Comparison of ENCODE assay signal across 8 cellular contexts in genomic region chr6:150813319-150813992, GRCh38. TPM values are rescaled to one million over a fixed set of nuclear protein-coding genes. Genes with fewer than 3 reads are reported as not detected.
DNase-seq lines count a peak whose midpoint lies in the region; ATAC-seq and TF ChIP-seq lines count a peak whose summit lies in the region.

No MANE protein-coding gene starts in this region.

- peaks cover 9% of the 10 kb centered on the region for H3K4me1 Mint-ChIP-seq in activated T-helper 1 cell treated with anti-CD3 and anti-CD28 coated beads, Interleukin-12 subunit alpha, Interleukin-12 subunit beta, Interleukin-2, Interleukin-4 antibody, amounts not matched to agents 30 ng/mL and 10 ng/mL and 1 ng/mL, durations not matched to agents 14 hours and 24 hours and 36 hours (ENCODE audit: low read depth)

- H3K9me3 Mint-ChIP-seq in activated T-helper 1 cell treated with anti-CD3 and anti-CD28 coated beads, Interleukin-12 subunit alpha, Interleukin-12 subunit beta, Interleukin-2, Interleukin-4 antibody, amounts not matched to agents 30 ng/mL and 10 ng/mL and 1 ng/mL, durations not matched to agents 14 hours and 24 hours and 36 hours, result no peaks in the 10 kb centered on the region

- H3K9me3 ChIP-seq in lower lobe of right lung (no peaks in the 10 kb centered on the region), transverse colon (no peaks in the 10 kb centered on the region)

- H3K27ac Mint-ChIP-seq in activated T-helper 1 cell treated with anti-CD3 and anti-CD28 coated beads, Interleukin-12 subunit alpha, Interleukin-12 subunit beta, Interleukin-2, Interleukin-4 antibody, amounts not matched to agents 30 ng/mL and 10 ng/mL and 1 ng/mL, durations not matched to agents 14 hours and 24 hours and 36 hours, result peak overlapping the region; percentile 33

- no peak for TF ChIP-seq EP300 in transverse colon (IDR thresholded peaks at IDR 0.05; ENCODE audit: low read depth)

- 34 to 48% methylated on average over 5 to 9 of the region's 9 CpGs for WGBS in transverse colon (ENCODE audit: low coverage in 1 of 2), 2 donors

- ATAC-seq in GM19035 (IDR thresholded peaks at IDR 0.05; ENCODE audit: unreplicated experiment), result peak; percentile 61
- peak; percentile 61 for ATAC-seq in HG03354 (IDR thresholded peaks at IDR 0.05; ENCODE audit: poor library complexity, severe bottlenecking, unreplicated experiment)
- peak; percentile 9 to 33 for ATAC-seq in lower lobe of right lung

- in situ Hi-C loops in transverse colon (cut with MboI; ENCODE audit: low pct_ligation_motif_present in 1 of 4, low pct_unique_long_range_greater_than_20kb in 1 of 4, low sequenced_read_pairs in 3 of 4), result loop anchor here (5.0 to 25.0 kb wide), 5 partner anchors 201 to 751 kb away; partner anchors contain the start of gene ULBP3 (in 1 of the 4)

- H3K36me3 Mint-ChIP-seq in activated T-helper 1 cell treated with anti-CD3 and anti-CD28 coated beads, Interleukin-12 subunit alpha, Interleukin-12 subunit beta, Interleukin-2, Interleukin-4 antibody, amounts not matched to agents 30 ng/mL and 10 ng/mL and 1 ng/mL, durations not matched to agents 14 hours and 24 hours and 36 hours (ENCODE audit: low read depth), result no peaks in the 10 kb centered on the region

- peak overlapping the region; percentile 2 for H3K27ac ChIP-seq in lower lobe of right lung
- no peak overlapping the region for H3K27ac ChIP-seq in transverse colon

- H3K4me1 ChIP-seq in lower lobe of right lung (peaks cover 14% of the 10 kb centered on the region), transverse colon (peaks cover 0 to 18% (median 2%) of the 10 kb centered on the region in 4 donors)

- H3K27me3 ChIP-seq in lower lobe of right lung (ENCODE audit: low read depth), result no peaks in the 10 kb centered on the region
- H3K27me3 ChIP-seq in transverse colon, result no peaks in the 10 kb centered on the region

- no peak for TF ChIP-seq CTCF in AG10803 (conservative IDR thresholded peaks at IDR 0.05; ENCODE audit: low read length)
- no peak for TF ChIP-seq CTCF in lower lobe of right lung (IDR thresholded peaks at IDR 0.05)
- no peak for TF ChIP-seq CTCF in transverse colon (IDR thresholded peaks at IDR 0.05)

- no peak overlapping the region for H3K4me3 Mint-ChIP-seq in activated T-helper 1 cell treated with anti-CD3 and anti-CD28 coated beads, Interleukin-12 subunit alpha, Interleukin-12 subunit beta, Interleukin-2, Interleukin-4 antibody, amounts not matched to agents 30 ng/mL and 10 ng/mL and 1 ng/mL, durations not matched to agents 14 hours and 24 hours and 36 hours

- intact Hi-C loops in activated T-helper 1 cell treated with anti-CD3 and anti-CD28 coated beads, Interleukin-12 subunit alpha, Interleukin-12 subunit beta, Interleukin-2, Interleukin-4 antibody, amounts not matched to agents 30 ng/mL and 10 ng/mL and 1 ng/mL, durations not matched to agents 14 hours and 24 hours and 36 hours (cut with micrococcal nuclease), result loop anchor here (10.0 kb wide), 2 partner anchors 879 to 979 kb away; no protein-coding TSS in a partner anchor
- intact Hi-C loops in lower lobe of right lung (cut with DNase I), result loop anchor here (5.0 to 10.0 kb wide), 2 partner anchors 199 to 396 kb away; no protein-coding TSS in a partner anchor
- intact Hi-C loops in transverse colon (cut with DNase I; ENCODE audit: low total_unique reads), result loop anchor here (5.0 kb wide), 1 partner anchor 731 kb away; no protein-coding TSS in a partner anchor

- peaks cover 6% of the 10 kb centered on the region for H3K27me3 Mint-ChIP-seq in activated T-helper 1 cell treated with anti-CD3 and anti-CD28 coated beads, Interleukin-12 subunit alpha, Interleukin-12 subunit beta, Interleukin-2, Interleukin-4 antibody, amounts not matched to agents 30 ng/mL and 10 ng/mL and 1 ng/mL, durations not matched to agents 14 hours and 24 hours and 36 hours (ENCODE audit: insufficient read depth)

- TF ChIP-seq POLR2A in transverse colon (IDR thresholded peaks at IDR 0.05), result no peak

- H3K4me3 ChIP-seq in AG10803 (ENCODE audit: low read length), result no peak overlapping the region
- no peak overlapping the region for H3K4me3 ChIP-seq in lower lobe of right lung
- no peak overlapping the region for H3K4me3 ChIP-seq in transverse colon

- DNase-seq in AG10803 (ENCODE audit: low read depth) (peak; percentile 56), lower lobe of right lung (no peak), ureter (ENCODE audit: low spot score) (peak; percentile 64), epidermal melanocyte (ENCODE audit: insufficient read length, low spot score) (no peak), transverse colon (no peak)
- no peak for DNase-seq in activated T-helper 1 cell treated with anti-CD3 and anti-CD28 coated beads, Interleukin-12 subunit alpha, Interleukin-12 subunit beta, Interleukin-2, Interleukin-4 antibody, amounts not matched to agents 30 ng/mL and 10 ng/mL and 1 ng/mL, durations not matched to agents 14 hours and 24 hours and 36 hours (ENCODE audit: low spot score)

- peaks cover 11% of the 10 kb centered on the region for H3K36me3 ChIP-seq in lower lobe of right lung
- peaks cover 0 to 16% (median 0%) of the 10 kb centered on the region in 4 donors for H3K36me3 ChIP-seq in transverse colon

RNA-seq across cellular contexts. Expression of gene MTHFD1L, which starts 52.0 kb away (rescaled TPM):
- total RNA-seq in activated T-helper 1 cell treated with anti-CD3 and anti-CD28 coated beads, Interleukin-12 subunit alpha, Interleukin-12 subunit beta, Interleukin-2, Interleukin-4 antibody, amounts not matched to agents 30 ng/mL and 10 ng/mL and 1 ng/mL, durations not matched to agents 14 hours and 24 hours and 36 hours, result 121 and 125 TPM in 2 replicates
- total RNA-seq in lower lobe of right lung (22.1 TPM), ureter (74.5 TPM), transverse colon (10 to 100 TPM in 1 of 4 donors, 1 to 10 TPM in 2, under 1 TPM in 1; 0.82 to 10.1 (median 5.4) TPM)

Comparison
In these comparisons a context has a peak if more than half of its experiments do, and no peak if none do; other contexts are left out.
1. DNase-seq: peak in AG10803 (single experiment) and ureter (single experiment); none in activated T-helper 1 cell treated with anti-CD3 and anti-CD28 coated beads, Interleukin-12 subunit alpha, Interleukin-12 subunit beta, Interleukin-2, Interleukin-4 antibody, amounts not matched to agents 30 ng/mL and 10 ng/mL and 1 ng/mL, durations not matched to agents 14 hours and 24 hours and 36 hours (single experiment), lower lobe of right lung (single experiment), epidermal melanocyte (single experiment) and transverse colon (single experiment).
2. Peak in every context shown above with its lines, with median percentiles within 50 percentile points of each other: ATAC-seq.